8 cellular contexts compared by ENCODE assay signal in the genomic region with DNA sequence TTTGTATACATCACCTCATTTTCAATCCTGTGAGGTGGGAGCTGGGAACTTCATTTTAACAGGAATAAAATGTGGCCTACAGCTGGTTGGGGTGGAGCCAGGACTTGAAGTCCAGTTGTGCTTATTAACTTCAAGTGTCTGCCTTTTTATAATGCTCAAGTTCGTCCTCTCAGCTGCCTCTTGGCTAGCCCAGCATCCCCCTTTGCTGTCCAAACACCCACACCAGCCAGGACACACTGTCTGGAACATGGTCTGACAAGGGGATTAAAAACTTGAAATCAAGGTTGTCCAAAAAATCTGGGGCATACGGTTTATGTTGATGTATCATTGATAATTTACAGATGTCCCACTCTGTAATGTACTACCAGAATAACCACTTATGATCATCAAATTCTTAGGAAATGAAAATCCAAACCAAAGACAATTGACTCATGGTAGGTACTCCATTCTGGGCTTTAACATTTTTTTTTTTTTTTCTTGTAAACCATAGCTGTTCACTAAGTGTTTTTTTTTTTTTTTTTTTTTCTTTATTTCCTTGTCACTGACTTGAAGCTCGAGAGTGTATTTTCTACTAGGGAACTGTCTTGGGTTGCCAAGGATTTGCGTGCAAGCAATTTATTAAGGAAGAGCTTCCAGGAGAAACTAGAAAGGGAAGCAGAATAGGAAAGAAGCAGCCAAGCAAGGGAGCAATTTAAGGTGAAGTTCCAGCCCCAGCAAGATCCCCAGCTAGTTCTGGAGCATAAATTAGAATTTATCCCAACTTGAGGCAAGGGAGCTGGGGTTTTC.
DNase-seq lines count a peak whose midpoint lies in the region; ATAC-seq and TF ChIP-seq lines count a peak whose summit lies in the region.

No MANE protein-coding gene starts in this region.

- H3K4me3 ChIP-seq in SK-N-MC: peak overlapping the region; percentile 69
- peak overlapping the region; percentile 58 to 76 (median 68) for H3K4me3 ChIP-seq in esophagus squamous epithelium
- H3K4me3 ChIP-seq in neuronal stem cell (ENCODE audit: low read length in 2 of 2): no peak overlapping the region

- H3K4me1 ChIP-seq in esophagus squamous epithelium: peaks cover 10 to 31% (median 11%) of the 10 kb centered on the region in 3 donors
- H3K4me1 ChIP-seq in neuronal stem cell (ENCODE audit: control insufficient read depth in 2 of 2, insufficient read depth in 1 of 2, low read depth in 1 of 2, low read length in 2 of 2): peaks cover 8 to 10% of the 10 kb centered on the region in 2 donors

- no peak overlapping the region for H3K4me2 ChIP-seq in neuronal stem cell (ENCODE audit: insufficient read depth, low read length, poor library complexity, severe bottlenecking)

- DNase-seq in DMS153 treated with DMSO at 0.1 percent for 48 hours (lab: John Stamatoyannopoulos, UW; ENCODE audit: unreplicated experiment) (peak; percentile 37), DMS153 (lab: John Stamatoyannopoulos, UW) (no peak), SK-N-MC (ENCODE audit: low read depth, low spot score) (no peak), esophagus squamous epithelium (lab: John Stamatoyannopoulos, UW) (no peak), neuronal stem cell (ENCODE audit: low spot score) (peak; percentile 21), NCI-H226 (no peak)
- DNase-seq in stimulated activated CD4-positive, alpha-beta T cell treated with anti-CD3 and anti-CD28 coated beads, Interleukin-2, amount 100 ng/mL, for 48 hours: no peak

- no peaks in the 10 kb centered on the region for H3K79me1 ChIP-seq in neuronal stem cell (ENCODE audit: low read depth, low read length)

- H3K36me3 ChIP-seq in SK-N-MC (ENCODE audit: insufficient read depth, low read length) (no peaks in the 10 kb centered on the region), esophagus squamous epithelium (no peaks in the 10 kb centered on the region), neuronal stem cell (replicated peaks in 1 of 2; ENCODE audit: control insufficient read depth in 2 of 2, insufficient read depth in 2 of 2, low read length in 2 of 2) (no peaks in the 10 kb centered on the region)

- no peak overlapping the region for H4K91ac ChIP-seq in neuronal stem cell (ENCODE audit: low read depth, low read length, poor library complexity)

- no peak overlapping the region for H2BK15ac ChIP-seq in neuronal stem cell (ENCODE audit: low read length)

- no peak overlapping the region for H3K18ac ChIP-seq in neuronal stem cell (ENCODE audit: low read length)

- H2AK5ac ChIP-seq in neuronal stem cell (ENCODE audit: low read depth, low read length): no peak overlapping the region

- H3K27me3 ChIP-seq in esophagus squamous epithelium: no peaks in the 10 kb centered on the region
- H3K27me3 ChIP-seq in neuronal stem cell (ENCODE audit: control insufficient read depth in 3 of 3, insufficient read depth in 3 of 3, low read depth in 1 of 3, low read length in 3 of 3): peaks cover 0 to 5% (median 0%) of the 10 kb centered on the region in 3 experiments

- no peak for TF ChIP-seq CTCF in esophagus squamous epithelium (IDR thresholded peaks at IDR 0.05)

- intact Hi-C loops in esophagus squamous epithelium (cut with DNase I): no loop called here

- WGBS in esophagus squamous epithelium, 2 donors: 55 to 81% methylated on average over 4 of the region's 4 CpGs
- no CpG with 5 or more reads among the region's 4 CpGs for WGBS in neuronal stem cell (ENCODE audit: extremely low coverage in 2 of 2, insufficient read length in 2 of 2, insufficient replicate concordance in 1 of 2), 2 donors

- H3K4ac ChIP-seq in neuronal stem cell (ENCODE audit: low read length): no peak overlapping the region

- TF ChIP-seq POLR2A in esophagus squamous epithelium (IDR thresholded peaks at IDR 0.05): no peak

- ATAC-seq in GM18520 (IDR thresholded peaks at IDR 0.05; ENCODE audit: unreplicated experiment): no peak

- no peak overlapping the region for H3K14ac ChIP-seq in neuronal stem cell (ENCODE audit: low read length)

- no peak overlapping the region for H2BK5ac ChIP-seq in neuronal stem cell (ENCODE audit: low read length)

- H4K8ac ChIP-seq in neuronal stem cell (ENCODE audit: low read depth, low read length): no peak overlapping the region

- peak overlapping the region; percentile 95 for H2AFZ ChIP-seq in neuronal stem cell (ENCODE audit: low read length)

- H3K23ac ChIP-seq in neuronal stem cell (ENCODE audit: low read depth, low read length, poor library complexity): no peak overlapping the region

- peak overlapping the region; percentile 56; the same call in 1 of the 2 replicates for H3K27ac ChIP-seq in SK-N-MC
- peak overlapping the region; percentile 61 to 74 (median 63) for H3K27ac ChIP-seq in esophagus squamous epithelium
- no peak overlapping the region for H3K27ac ChIP-seq in neuronal stem cell (replicated peaks; ENCODE audit: low read length)

- peak overlapping the region; percentile 5 for H3K9ac ChIP-seq in SK-N-MC (ENCODE audit: insufficient read length)
- H3K9ac ChIP-seq in neuronal stem cell (ENCODE audit: low read depth, low read length, poor library complexity): no peak overlapping the region

- H3K9me3 ChIP-seq in SK-N-MC (ENCODE audit: low read depth, low read length): no peaks in the 10 kb centered on the region
- no peaks in the 10 kb centered on the region for H3K9me3 ChIP-seq in esophagus squamous epithelium
- peaks cover 0 to 8% of the 10 kb centered on the region in 2 donors for H3K9me3 ChIP-seq in neuronal stem cell (replicated peaks in 1 of 2; ENCODE audit: control insufficient read depth in 2 of 2, insufficient read depth in 1 of 2, low read depth in 1 of 2, low read length in 2 of 2)

- peak overlapping the region; percentile 91 for H2BK120ac ChIP-seq in neuronal stem cell (ENCODE audit: low read depth, low read length)

- H2BK12ac ChIP-seq in neuronal stem cell (ENCODE audit: low read length): no peak overlapping the region

Comparison
In these comparisons a context has a peak if more than half of its experiments do, and no peak if none do; other contexts are left out.
1. DNase-seq: peak in DMS153 treated with DMSO at 0.1 percent for 48 hours (single experiment) and neuronal stem cell (single experiment); none in DMS153 (single experiment), SK-N-MC (single experiment), esophagus squamous epithelium (single experiment), stimulated activated CD4-positive, alpha-beta T cell treated with anti-CD3 and anti-CD28 coated beads, Interleukin-2, amount 100 ng/mL, for 48 hours (0 of 2) and NCI-H226 (single experiment).
2. H3K4me3 ChIP-seq: peak in SK-N-MC (single experiment) and esophagus squamous epithelium (4 of 4); none in neuronal stem cell (0 of 2).